9 cellular contexts compared by ENCODE assay signal in the genomic region with DNA sequence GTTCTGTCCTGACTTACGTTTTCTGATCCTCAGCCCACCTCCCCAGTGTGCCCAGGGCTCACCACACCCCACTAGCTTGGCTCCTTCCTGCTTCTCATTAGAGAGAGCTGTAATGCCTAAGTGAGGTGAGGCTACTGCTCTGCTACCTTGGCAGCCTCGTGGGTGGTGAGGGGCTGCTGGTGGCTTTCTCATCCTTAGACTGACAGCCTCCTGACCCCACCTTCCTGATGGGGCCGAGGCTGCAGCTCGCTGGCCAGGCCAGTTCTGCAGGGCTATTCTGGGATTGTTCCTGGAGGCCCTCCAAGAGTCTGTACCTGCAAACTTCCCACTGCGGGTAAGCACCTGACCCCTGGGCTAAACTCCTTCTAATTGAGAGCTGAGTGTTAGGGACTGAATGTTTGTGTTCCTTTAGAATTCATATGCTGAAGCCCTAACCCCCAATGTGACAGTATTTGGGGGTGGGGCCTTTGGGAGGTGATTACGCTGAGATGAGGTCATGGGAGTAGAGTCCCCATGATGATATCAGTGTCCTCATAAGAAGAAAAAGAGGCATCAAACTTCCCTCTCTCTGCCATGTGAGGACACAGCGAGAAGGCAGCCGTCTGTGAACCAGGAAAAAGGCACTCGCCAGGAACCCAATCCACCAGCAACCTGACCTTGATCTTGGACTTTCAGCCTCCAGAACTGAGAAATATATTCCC. TPM values are rescaled to one million over a fixed set of nuclear protein-coding genes. Genes with fewer than 3 reads are reported as not detected.
A peak's percentile ranks its signal among the peaks of the same experiment; 100 is the strongest.
DNase-seq lines count a peak whose midpoint lies in the region; ATAC-seq and TF ChIP-seq lines count a peak whose summit lies in the region.
"Had no signal": no experiment of that assay in that cellular context is flagged by ENCODE, and none has a peak within 500 bp of the region (broad histone marks: within the 10 kb centered on the region; RNA-seq: fewer than 3 reads in every experiment).

No MANE protein-coding gene starts in this region.

- H3K9me3 ChIP-seq in breast epithelium: no peaks in the 10 kb centered on the region

- intact Hi-C loops in breast epithelium (cut with DNase I; ENCODE audit: low total_unique reads): no loop called here
- intact Hi-C loops in activated naive CD4-positive, alpha-beta T cell treated with anti-CD3 and anti-CD28 coated beads for 36 hours (cut with micrococcal nuclease): no loop called here

- no peaks in the 10 kb centered on the region for H3K36me3 ChIP-seq in breast epithelium
- no peaks in the 10 kb centered on the region for H3K36me3 ChIP-seq in brain microvascular endothelial cell (replicated peaks)

- no peak for TF ChIP-seq CTCF in breast epithelium (IDR thresholded peaks at IDR 0.05)
- TF ChIP-seq CTCF in brain microvascular endothelial cell (IDR thresholded peaks at IDR 0.05; ENCODE audit: low read depth, low read length, missing control alignments): no peak

- peaks cover 7% of the 10 kb centered on the region for H3K4me1 Mint-ChIP-seq in activated naive CD4-positive, alpha-beta T cell treated with anti-CD3 and anti-CD28 coated beads for 36 hours (ENCODE audit: low read depth)

- no peaks in the 10 kb centered on the region for H3K27me3 Mint-ChIP-seq in activated naive CD4-positive, alpha-beta T cell treated with anti-CD3 and anti-CD28 coated beads for 36 hours (ENCODE audit: low read depth)

- H3K4me3 Mint-ChIP-seq in activated naive CD4-positive, alpha-beta T cell treated with anti-CD3 and anti-CD28 coated beads for 36 hours: no peak overlapping the region

- H3K27ac Mint-ChIP-seq in activated naive CD4-positive, alpha-beta T cell treated with anti-CD3 and anti-CD28 coated beads for 36 hours: no peak overlapping the region

- H3K4me1 ChIP-seq in breast epithelium: no peaks in the 10 kb centered on the region

- no peak for TF ChIP-seq POLR2A in breast epithelium (IDR thresholded peaks at IDR 0.05)

- H3K27me3 ChIP-seq in breast epithelium (no peaks in the 10 kb centered on the region), brain microvascular endothelial cell (replicated peaks) (no peaks in the 10 kb centered on the region)

- CTCF ChIA-PET in activated naive CD4-positive, alpha-beta T cell treated with anti-CD3 and anti-CD28 coated beads for 36 hours (lab: Charles Lee): interaction anchor here (1.1 to 1.5 kb wide), 3 partner anchors 9 to 19 kb away, joined by 3 to 5 read pairs (median 3); no protein-coding TSS in a partner anchor

- H3K36me3 Mint-ChIP-seq in activated naive CD4-positive, alpha-beta T cell treated with anti-CD3 and anti-CD28 coated beads for 36 hours (ENCODE audit: low read depth): no peaks in the 10 kb centered on the region

- peak; percentile 32 for ATAC-seq in GM18868 (IDR thresholded peaks at IDR 0.05; ENCODE audit: unreplicated experiment)
- ATAC-seq in HG03060 (IDR thresholded peaks at IDR 0.05; ENCODE audit: low read depth, unreplicated experiment): peak; percentile 9

- DNase-seq in breast epithelium (ENCODE audit: low spot score in 2 of 2): peak; percentile 59 to 70
- DNase-seq in renal cortical epithelial cell (ENCODE audit: low read depth): peak; percentile 42
- no peak for DNase-seq in Ammon's horn (ENCODE audit: low spot score)
- no peak for DNase-seq in brain microvascular endothelial cell
- DNase-seq in foreskin melanocyte: no peak
- DNase-seq in activated naive CD4-positive, alpha-beta T cell treated with anti-CD3 and anti-CD28 coated beads for 36 hours: no peak
- DNase-seq: effector CD4-positive, alpha-beta T cell had no signal

- H3K27ac ChIP-seq in breast epithelium (peak overlapping the region; percentile 81 to 83), brain microvascular endothelial cell (no peak overlapping the region)

- H3K4me3 ChIP-seq in breast epithelium (no peak overlapping the region), brain microvascular endothelial cell (ENCODE audit: low read depth, low read length) (no peak overlapping the region)

- H3K9me3 Mint-ChIP-seq in activated naive CD4-positive, alpha-beta T cell treated with anti-CD3 and anti-CD28 coated beads for 36 hours: no peaks in the 10 kb centered on the region

- in situ Hi-C loops in brain microvascular endothelial cell (cut with HindIII; ENCODE audit: low pct_ligation_motif_present, low sequenced_read_pairs): no loop called here

RNA-seq across cellular contexts. Expression of a gene that starts 38.1 kb away (rescaled TPM):
- 10 to 100 TPM; 26.9 to 45.4 (median 26.9) TPM for total RNA-seq in breast epithelium
- total RNA-seq in renal cortical epithelial cell: 5.9 and 23.8 TPM in 2 replicates
- 10 to 100 TPM; 38.6 to 39.3 TPM for total RNA-seq in activated naive CD4-positive, alpha-beta T cell treated with anti-CD3 and anti-CD28 coated beads for 36 hours

Comparison
In these comparisons a context has a peak if more than half of its experiments do, and no peak if none do; other contexts are left out.
1. DNase-seq: peak in breast epithelium (2 of 2) and renal cortical epithelial cell (single experiment); none in Ammon's horn (single experiment), brain microvascular endothelial cell (single experiment), foreskin melanocyte (single experiment) and activated naive CD4-positive, alpha-beta T cell treated with anti-CD3 and anti-CD28 coated beads for 36 hours (single experiment).